Comparison of ENCODE assay signal across 1 cellular context in genomic region chr12:104108755-104109445, GRCh38.
A peak's percentile ranks its signal among the peaks of the same experiment; 100 is the strongest.
TF ChIP-seq lines count a peak whose summit lies in the region.

No MANE protein-coding gene starts in this region.

TF ChIP-seq in K562, 482 proteins besides CTCF, POLR2A, EP300 and RAD21 (continued from another document):
- TF ChIP-seq ZNF518B (CRISPR knock-in tag; IDR thresholded peaks at IDR 0.05): no peak
- no peak for TF ChIP-seq ZBTB1 (CRISPR knock-in tag; IDR thresholded peaks at IDR 0.05; ENCODE audit: borderline replicate concordance, low read depth)
- TF ChIP-seq FOXK1 (CRISPR knock-in tag; IDR thresholded peaks at IDR 0.05; ENCODE audit: borderline replicate concordance): no peak
- no peak for TF ChIP-seq ZC3H11A (IDR thresholded peaks at IDR 0.05; ENCODE audit: low read depth, low read length)
- TF ChIP-seq AFF4 (CRISPR knock-in tag; IDR thresholded peaks at IDR 0.05): no peak
- no peak for TF ChIP-seq MXD1 (CRISPR knock-in tag; IDR thresholded peaks at IDR 0.05; ENCODE audit: borderline replicate concordance, poor library complexity, severe bottlenecking)
- TF ChIP-seq L3MBTL2 (IDR thresholded peaks at IDR 0.05): no peak
- no peak for TF ChIP-seq ZBTB7A (IDR thresholded peaks at IDR 0.05; ENCODE audit: borderline replicate concordance, control insufficient read depth, low read depth, low read length)
- TF ChIP-seq CBFA2T2 (conservative IDR thresholded peaks at IDR 0.05): no peak
- no peak for TF ChIP-seq CTCFL (IDR thresholded peaks at IDR 0.05; ENCODE audit: borderline replicate concordance, insufficient read depth, low read depth, low read length, poor library complexity, severe bottlenecking)
- no peak for TF ChIP-seq PTBP1 (IDR thresholded peaks at IDR 0.05; ENCODE audit: low read depth, low read length)
- TF ChIP-seq ZNF3 (CRISPR knock-in tag; IDR thresholded peaks at IDR 0.05): no peak
- no peak for TF ChIP-seq SREBF2 (CRISPR knock-in tag; IDR thresholded peaks at IDR 0.05)
- no peak for TF ChIP-seq PCBP1 (IDR thresholded peaks at IDR 0.05; ENCODE audit: low read depth, low read length, poor library complexity, severe bottlenecking)
- TF ChIP-seq RB1 (IDR thresholded peaks at IDR 0.05; ENCODE audit: low read depth): peak; percentile 67; the same call in 1 of the 2 replicates
- no peak for TF ChIP-seq MCM3 (IDR thresholded peaks at IDR 0.05)
- no peak for TF ChIP-seq ZNF280A (IDR thresholded peaks at IDR 0.05; ENCODE audit: low read depth, partially characterized antibody)
- no peak for TF ChIP-seq C11orf30 (IDR thresholded peaks at IDR 0.05; ENCODE audit: low read depth)
- TF ChIP-seq ZNF232 (CRISPR knock-in tag; IDR thresholded peaks at IDR 0.05): no peak
- TF ChIP-seq THRB (CRISPR knock-in tag; conservative IDR thresholded peaks at IDR 0.05): no peak
